Comparison of ENCODE assay signal across 20 cellular contexts in genomic region chr17:51682115-51682514, GRCh38.
"Had no signal": no experiment of that assay in that cellular context is flagged by ENCODE, and none has a peak within 500 bp of the region (broad histone marks: within the 10 kb centered on the region; RNA-seq: fewer than 3 reads in every experiment).

No MANE protein-coding gene starts in this region.

- H3K4me1 ChIP-seq: Peyer's patch, SJCRH30 had no signal

- H3K9me3 ChIP-seq: MG63, Peyer's patch, SJCRH30 had no signal

- H3K4me3 ChIP-seq: MG63, PC-9, Peyer's patch, SJCRH30 had no signal

- H2AFZ ChIP-seq: PC-9 had no signal

- H3K27me3 ChIP-seq: Peyer's patch, SJCRH30 had no signal

- DNase-seq: Karpas-422; KBM-7; MG63; NCI-H1092 treated with DMSO at 0.1 percent for 48 hours; NCI-H1436; NCI-H187; NCI-H2029; NCI-H2081 treated with DMSO at 0.1 percent for 48 hours; NCI-H2171; NCI-H226; NCI-H446; NCI-H510A; NCI-H524 treated with DMSO at 0.1 percent for 48 hours; NCI-H69; NCI-H774; NK-92 treated with Interleukin-12 subunit alpha and Interleukin-12 subunit beta, amount 100 ng/mL, for 24 hours; PC-9; Peyer's patch; SHP77 treated with DMSO at 0.1 percent for 48 hours; SJCRH30 had no signal

- H3K27ac ChIP-seq: PC-9, Peyer's patch, SJCRH30 had no signal

- H3K36me3 ChIP-seq: MG63, Peyer's patch, SJCRH30 had no signal

- H3K4me2 ChIP-seq: PC-9 had no signal
